ENCODE assay signal across 8 cellular contexts in the genomic region with DNA sequence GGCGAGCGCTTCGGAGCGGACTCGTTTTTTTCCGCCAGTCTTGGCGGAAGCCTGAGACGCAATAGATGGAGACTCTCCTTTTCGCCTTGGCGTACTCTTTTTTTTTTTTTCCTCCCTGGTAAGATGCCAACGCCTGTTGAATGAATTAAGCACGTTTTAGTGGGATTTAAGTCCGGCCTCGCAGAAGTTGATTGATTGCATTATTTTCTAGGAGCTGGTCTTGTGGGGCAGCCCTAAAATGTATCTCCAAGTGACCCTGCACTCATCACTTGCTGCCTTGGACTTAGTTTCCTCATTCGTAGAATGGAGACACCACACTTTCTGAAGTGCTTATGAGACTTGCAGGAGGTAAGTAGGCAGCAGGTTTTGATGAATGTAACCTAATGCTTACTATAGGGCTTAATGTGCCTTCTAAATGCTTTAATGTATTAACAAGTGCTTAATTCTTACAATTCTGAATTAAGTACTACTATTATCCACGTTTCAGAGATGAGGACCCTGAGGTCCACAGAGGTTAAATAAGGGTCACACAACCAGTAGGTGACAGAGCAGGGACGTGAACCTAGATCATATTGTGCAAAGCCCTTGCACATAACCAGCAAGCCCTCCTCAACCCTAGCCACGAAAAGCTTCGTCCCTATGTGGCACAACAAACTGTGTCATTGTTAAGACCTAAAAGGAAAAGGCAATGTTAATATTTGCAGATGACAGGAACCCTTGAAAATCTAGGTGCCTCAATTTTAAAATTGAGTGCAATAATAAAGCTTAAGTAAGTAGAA. TPM values are rescaled to one million over a fixed set of nuclear protein-coding genes. Genes with fewer than 3 reads are reported as not detected.
DNase-seq lines count a peak whose midpoint lies in the region; ATAC-seq and TF ChIP-seq lines count a peak whose summit lies in the region.

No MANE protein-coding gene starts in this region.

- BruUV-seq in Panc1 (replicated peaks; lab: Mats Ljungman, UMichigan), result no TSS peak

- no peak for TF ChIP-seq CTCF in Panc1 (IDR thresholded peaks at IDR 0.05)
- TF ChIP-seq CTCF in endodermal cell (conservative IDR thresholded peaks at IDR 0.05), result no peak
- no peak for TF ChIP-seq CTCF in ovary (IDR thresholded peaks at IDR 0.05)

- H3K9me3 Mint-ChIP-seq in activated T-cell treated with anti-CD3 and anti-CD28 coated beads, Interleukin-2, amount 50 U/mL, for 24 hours, result no peaks in the 10 kb centered on the region
- no peaks in the 10 kb centered on the region for H3K9me3 Mint-ChIP-seq in endodermal cell

- H3K36me3 Mint-ChIP-seq in activated T-cell treated with anti-CD3 and anti-CD28 coated beads, Interleukin-2, amount 50 U/mL, for 24 hours (ENCODE audit: low read depth), result peaks cover 42% of the 10 kb centered on the region
- no peaks in the 10 kb centered on the region for H3K36me3 Mint-ChIP-seq in endodermal cell (ENCODE audit: low read depth)

- H3K4me1 ChIP-seq in Panc1 (ENCODE audit: control insufficient read depth, insufficient read depth, low read length) (peaks cover 25% of the 10 kb centered on the region), endodermal cell (ENCODE audit: control insufficient read depth, insufficient read depth, low read length) (no peaks in the 10 kb centered on the region), ovary (ENCODE audit: insufficient read depth) (peaks cover 9% of the 10 kb centered on the region)

- 11 to 21% methylated on average over 12 to 18 of the region's 19 CpGs for WGBS in endodermal cell (ENCODE audit: insufficient coverage in 1 of 2, insufficient read length in 1 of 2), 2 experiments
- WGBS in ovary, 3 donors, result 15 to 17% (median 16%) methylated on average over 19 of the region's 19 CpGs

- no peaks in the 10 kb centered on the region for H3K9me3 ChIP-seq in Panc1 (ENCODE audit: control insufficient read depth, insufficient read depth, low read depth, low read length)
- H3K9me3 ChIP-seq in endodermal cell (ENCODE audit: control insufficient read depth, low read length), result no peaks in the 10 kb centered on the region
- no peaks in the 10 kb centered on the region for H3K9me3 ChIP-seq in ovary

- peaks cover 53% of the 10 kb centered on the region for H3K4me1 Mint-ChIP-seq in activated T-cell treated with anti-CD3 and anti-CD28 coated beads, Interleukin-2, amount 50 U/mL, for 24 hours (ENCODE audit: low read depth)
- H3K4me1 Mint-ChIP-seq in endodermal cell, result peaks cover 41% of the 10 kb centered on the region

- DNase-seq in activated T-cell treated with anti-CD3 and anti-CD28 coated beads, Interleukin-2, amount 50 U/mL, for 24 hours, result no peak
- DNase-seq in activated T-cell treated with anti-CD3 and anti-CD28 coated beads, Interleukin-2, amount 50 U/mL, for 1 hour, result no peak
- DNase-seq in Panc1 (ENCODE audit: low read depth, low spot score) (peak; percentile 38), endodermal cell (no peak), ovary (no peak)
- DNase-seq in stimulated activated CD4-positive, alpha-beta T cell treated with anti-CD3 and anti-CD28 coated beads, Interleukin-2, amount 100 ng/mL, for 48 hours, result no peak
- DNase-seq in stimulated activated CD8-positive, alpha-beta memory T cell treated with anti-CD3 and anti-CD28 coated beads, Interleukin-4, amount 100 ng/mL, for 48 hours, result no peak

- in situ Hi-C loops in Panc1 (cut with HindIII; ENCODE audit: low pct_unique_long_range_greater_than_20kb, low sequenced_read_pairs), result no loop called here

- H3K27me3 ChIP-seq in Panc1 (ENCODE audit: control insufficient read depth, insufficient read depth, low read length) (no peaks in the 10 kb centered on the region), endodermal cell (ENCODE audit: control insufficient read depth, insufficient read depth, low read length, poor library complexity, severe bottlenecking) (no peaks in the 10 kb centered on the region), ovary (no peaks in the 10 kb centered on the region)

- TF ChIP-seq POLR2A in ovary (IDR thresholded peaks at IDR 0.05), result no peak

- H3K27ac ChIP-seq in Panc1 (ENCODE audit: low read length), result peak overlapping the region; percentile 86
- no peak overlapping the region for H3K27ac ChIP-seq in endodermal cell (ENCODE audit: low read depth, low read length)
- peak overlapping the region; percentile 89 to 90 for H3K27ac ChIP-seq in ovary

- H3K4me3 Mint-ChIP-seq in activated T-cell treated with anti-CD3 and anti-CD28 coated beads, Interleukin-2, amount 50 U/mL, for 24 hours, result peak overlapping the region; percentile 99
- peak overlapping the region; percentile 98 for H3K4me3 Mint-ChIP-seq in endodermal cell

- ATAC-seq in HG02870 (IDR thresholded peaks at IDR 0.05; ENCODE audit: unreplicated experiment) (peak; percentile 25), Panc1 (no peak)

- no peaks in the 10 kb centered on the region; the same call in 1 of the 2 replicates for H3K36me3 ChIP-seq in Panc1 (ENCODE audit: control insufficient read depth, insufficient read depth, low read length)
- no peaks in the 10 kb centered on the region for H3K36me3 ChIP-seq in endodermal cell (ENCODE audit: control insufficient read depth, insufficient read depth, low read length)
- H3K36me3 ChIP-seq in ovary, result no peaks in the 10 kb centered on the region

- H3K27me3 Mint-ChIP-seq in activated T-cell treated with anti-CD3 and anti-CD28 coated beads, Interleukin-2, amount 50 U/mL, for 24 hours, result no peaks in the 10 kb centered on the region
- no peaks in the 10 kb centered on the region for H3K27me3 Mint-ChIP-seq in endodermal cell (ENCODE audit: insufficient read depth)

- POLR2A ChIA-PET in Panc1 (lab: Charles Lee), result interaction anchor here (0.7 to 0.8 kb wide), 2 partner anchors 31 to 416 kb away, joined by 3 to 4 read pairs; no protein-coding TSS in a partner anchor

- CTCF ChIA-PET in Panc1 (lab: Charles Lee), result interaction anchor here (0.7 kb wide), 1 partner anchor 346 kb away, joined by 6 read pairs; no protein-coding TSS in a partner anchor

- peak overlapping the region; percentile 98 for H3K27ac Mint-ChIP-seq in activated T-cell treated with anti-CD3 and anti-CD28 coated beads, Interleukin-2, amount 50 U/mL, for 24 hours
- H3K27ac Mint-ChIP-seq in endodermal cell, result peak overlapping the region; percentile 96

- no peak for TF ChIP-seq EP300 in ovary (IDR thresholded peaks at IDR 0.05)

- peak overlapping the region; percentile 74 for H3K9ac ChIP-seq in endodermal cell (ENCODE audit: extremely low read depth, low read length, poor library complexity, severe bottlenecking)

- H3K4me3 ChIP-seq in Panc1 (ENCODE audit: low read depth in 2 of 2, low read length in 2 of 2) (peak overlapping the region; percentile 69 to 84), endodermal cell (ENCODE audit: low read length) (peak overlapping the region; percentile 97), ovary (peak overlapping the region; percentile 85)

- intact Hi-C loops in Panc1 (cut with micrococcal nuclease; ENCODE audit: unreplicated experiment), result loop anchor here (5.0 kb wide), 1 partner anchor 349 kb away; no protein-coding TSS in a partner anchor
- intact Hi-C loops in ovary (cut with DNase I), result no loop called here

RNA-seq across cellular contexts. Expression of a gene that starts 0.5 kb away (rescaled TPM):
- 38.5 TPM for total RNA-seq in Panc1 (2021; ENCODE audit: unreplicated experiment)
- 28.3 TPM for polyA plus RNA-seq in Panc1 (2012; ENCODE audit: insufficient read length)
- total RNA-seq in endodermal cell, result 100 to 1,000 TPM in 1 of 2 donors, 10 to 100 TPM in 1; 80.6 to 101 TPM
- polyA plus RNA-seq in endodermal cell (2013, experiment 1 of 2), result 228 TPM
- 191 TPM for polyA plus RNA-seq in endodermal cell (2013, experiment 2 of 2)
- 100 to 1,000 TPM in 2 of 7 donors, 10 to 100 TPM in 5; 72.6 to 136 (median 76.8) TPM for total RNA-seq in ovary
- 100 to 1,000 TPM in 1 of 2 donors, 10 to 100 TPM in 1; 72.5 to 108 TPM for polyA plus RNA-seq in ovary

RNA-seq across cellular contexts. Expression of a gene that starts 33.0 kb away (rescaled TPM):
- total RNA-seq in Panc1 (2021; ENCODE audit: unreplicated experiment) (4.7 TPM), endodermal cell (1 to 10 TPM in 1 of 2 donors, under 1 TPM in 1; 0.84 to 3.1 TPM), ovary (10 to 100 TPM in 3 of 7 donors, 1 to 10 TPM in 4; 3.7 to 33.2 (median 8.7) TPM)
- polyA plus RNA-seq in Panc1 (2012; ENCODE audit: insufficient read length), result 2.5 TPM
- 133 TPM for polyA plus RNA-seq in endodermal cell (2013, experiment 1 of 2)
- polyA plus RNA-seq in endodermal cell (2013, experiment 2 of 2), result 126 TPM
- polyA plus RNA-seq in ovary, result 10 to 100 TPM; 13.5 to 25.3 TPM
